Comparison of ENCODE assay signal across 8 cellular contexts in the genomic region with DNA sequence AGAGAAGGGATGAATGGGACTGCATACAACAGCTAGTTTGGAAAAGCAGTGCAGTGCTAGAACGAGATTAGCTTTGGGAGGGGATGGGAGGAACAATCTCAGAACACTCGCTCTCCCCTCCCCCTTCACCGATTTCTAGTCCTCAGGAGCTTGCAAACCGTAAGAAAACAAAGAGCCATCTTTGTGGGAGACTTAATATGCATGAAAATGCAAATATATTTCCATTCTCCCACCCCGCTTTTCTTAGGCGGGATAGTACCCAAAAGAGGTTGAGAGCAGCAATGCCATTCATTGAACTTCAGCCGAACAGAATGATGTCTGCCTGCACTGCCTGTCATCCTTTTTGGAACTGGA. TPM values are rescaled to one million over a fixed set of nuclear protein-coding genes. Genes with fewer than 3 reads are reported as not detected.
A peak's percentile ranks its signal among the peaks of the same experiment; 100 is the strongest.
DNase-seq lines count a peak whose midpoint lies in the region; ATAC-seq lines count a peak whose summit lies in the region.

No MANE protein-coding gene starts in this region.

- no peaks in the 10 kb centered on the region for H3K27me3 ChIP-seq in skeletal muscle tissue (ENCODE audit: control insufficient read depth in 3 of 3, insufficient read depth in 3 of 3, low read length in 3 of 3)

- peaks cover 11 to 17% (median 17%) of the 10 kb centered on the region in 3 donors for H3K4me1 ChIP-seq in skeletal muscle tissue (ENCODE audit: control insufficient read depth in 3 of 3, insufficient read depth in 3 of 3, low read length in 3 of 3)

- DNase-seq in SK-N-MC (ENCODE audit: low read depth, low spot score) (no peak), germinal center (ENCODE audit: low spot score) (peak; percentile 32), epidermal melanocyte (ENCODE audit: insufficient read length, low spot score) (no peak), HuH-7 (ENCODE audit: low spot score) (no peak)
- no peak for DNase-seq in activated CD4-positive, alpha-beta T cell treated with anti-CD3 and anti-CD28 coated beads for 48 hours

- H3K4me3 ChIP-seq in SK-N-MC (peak overlapping the region; percentile 94), skeletal muscle tissue (ENCODE audit: low read length in 3 of 3) (peak overlapping the region; percentile 83 to 89 (median 88))

- H3K9me3 ChIP-seq in SK-N-MC (ENCODE audit: low read depth, low read length) (no peaks in the 10 kb centered on the region), skeletal muscle tissue (ENCODE audit: control insufficient read depth in 3 of 3, low read length in 3 of 3) (no peaks in the 10 kb centered on the region)

- H3K36me3 ChIP-seq in SK-N-MC (ENCODE audit: insufficient read depth, low read length) (peaks cover 37% of the 10 kb centered on the region), skeletal muscle tissue (ENCODE audit: control insufficient read depth in 3 of 3, insufficient read depth in 3 of 3, low read length in 3 of 3) (peaks cover 11 to 15% (median 14%) of the 10 kb centered on the region in 3 donors)

- peak; percentile 5 for ATAC-seq in GM21360 (IDR thresholded peaks at IDR 0.05; ENCODE audit: unreplicated experiment)
- no peak for ATAC-seq in GM21619 (IDR thresholded peaks at IDR 0.05; ENCODE audit: unreplicated experiment)

- H3K9ac ChIP-seq in SK-N-MC (ENCODE audit: insufficient read length) (peak overlapping the region; percentile 84), skeletal muscle tissue (ENCODE audit: low read depth in 1 of 3, low read length in 3 of 3) (peak overlapping the region; percentile 76 to 87 (median 81))

- H3K27ac ChIP-seq in SK-N-MC (no peak overlapping the region), skeletal muscle tissue (ENCODE audit: low read depth, low read length) (no peak overlapping the region)

RNA-seq across cellular contexts. Expression of gene SPINDOC, which starts 1.1 kb away (rescaled TPM):
- total RNA-seq in skeletal muscle tissue, result 6.8 TPM

RNA-seq across cellular contexts. Expression of gene MARK2, which starts 24.6 kb away (rescaled TPM):
- 6.8 TPM for total RNA-seq in skeletal muscle tissue

RNA-seq across cellular contexts. Expression of gene ZFTA, which starts 45.8 kb away (rescaled TPM):
- total RNA-seq in skeletal muscle tissue, result 15.7 TPM
